33 cellular contexts compared by ENCODE assay signal in the genomic region with DNA sequence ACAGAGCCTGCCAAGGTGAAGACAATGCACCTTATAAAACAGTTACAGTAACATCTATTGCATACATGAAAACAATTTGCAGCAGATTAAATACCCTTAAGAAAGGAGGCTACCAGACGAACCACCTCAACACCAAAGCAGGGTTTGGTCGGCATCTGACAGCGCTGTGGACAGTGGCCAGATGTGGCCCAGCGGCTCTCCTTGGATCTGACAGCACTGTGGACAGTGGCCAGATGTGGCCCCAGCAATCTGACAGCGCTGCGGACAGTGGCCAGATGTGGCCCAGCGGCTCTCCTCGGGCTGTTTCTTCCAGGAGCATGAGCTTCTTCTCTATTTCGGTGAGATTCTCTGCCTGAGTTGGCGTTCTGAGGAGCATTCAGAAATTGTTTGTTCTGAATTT.
"Had no signal": no experiment of that assay in that cellular context is flagged by ENCODE, and none has a peak within 500 bp of the region (broad histone marks: within the 10 kb centered on the region; RNA-seq: fewer than 3 reads in every experiment).

No MANE protein-coding gene starts in this region.

- H3K27ac Mint-ChIP-seq: activated CD4-positive, alpha-beta T cell treated with anti-CD3 and anti-CD28 coated beads for 36 hours; activated CD4-positive, alpha-beta T cell treated with anti-CD3 and anti-CD28 coated beads, Interleukin-2, amount 10 ng/mL, durations not matched to agents 24 days and 14 days; activated CD8-positive, alpha-beta memory T cell treated with anti-CD3 and anti-CD28 coated beads, Interleukin-2, amount 10 ng/mL, durations not matched to agents 7 days and 5 days; activated CD8-positive, alpha-beta T cell treated with anti-CD3 and anti-CD28 coated beads, Interleukin-2, amount 10 ng/mL, durations not matched to agents 7 days and 5 days; activated naive CD4-positive, alpha-beta T cell treated with anti-CD3 and anti-CD28 coated beads for 36 hours; activated naive CD4-positive, alpha-beta T cell treated with anti-CD3 and anti-CD28 coated beads, Interleukin-2, amount 50 U/mL, for 24 hours; activated T-helper 1 cell treated with anti-CD3 and anti-CD28 coated beads, Interleukin-12 subunit alpha, Interleukin-12 subunit beta, Interleukin-2, Interleukin-4 antibody, amounts not matched to agents 30 ng/mL and 10 ng/mL and 1 ng/mL, durations not matched to agents 14 hours and 24 hours and 36 hours; activated T-helper 2 cell treated with anti-CD3 and anti-CD28 coated beads, Interferon-gamma antibody, Interleukin-2, Interleukin-4, amounts not matched to agents 10 μg/mL and 5 μg/mL and 100 μg/mL, durations not matched to agents 14 hours and 24 hours and 36 hours; T-helper 17 cell; T-helper 2 cell treated with Interferon-gamma antibody and Interleukin-4, amounts not matched to agents 5 μg/mL and 100 μg/mL, for 36 hours had no signal

- H3K27me3 ChIP-seq: brain microvascular endothelial cell had no signal

- H3K4me3 Mint-ChIP-seq: activated CD4-positive, alpha-beta T cell treated with anti-CD3 and anti-CD28 coated beads for 36 hours; activated CD4-positive, alpha-beta T cell treated with anti-CD3 and anti-CD28 coated beads, Interleukin-2, amount 10 ng/mL, durations not matched to agents 24 days and 14 days; activated CD8-positive, alpha-beta memory T cell treated with anti-CD3 and anti-CD28 coated beads, Interleukin-2, amount 10 ng/mL, durations not matched to agents 7 days and 5 days; activated CD8-positive, alpha-beta T cell treated with anti-CD3 and anti-CD28 coated beads, Interleukin-2, amount 10 ng/mL, durations not matched to agents 7 days and 5 days; activated naive CD4-positive, alpha-beta T cell treated with anti-CD3 and anti-CD28 coated beads for 36 hours; activated naive CD4-positive, alpha-beta T cell treated with anti-CD3 and anti-CD28 coated beads, Interleukin-2, amount 50 U/mL, for 24 hours; activated T-helper 1 cell treated with anti-CD3 and anti-CD28 coated beads, Interleukin-12 subunit alpha, Interleukin-12 subunit beta, Interleukin-2, Interleukin-4 antibody, amounts not matched to agents 30 ng/mL and 10 ng/mL and 1 ng/mL, durations not matched to agents 14 hours and 24 hours and 36 hours; T-helper 17 cell; T-helper 2 cell treated with Interferon-gamma antibody and Interleukin-4, amounts not matched to agents 5 μg/mL and 100 μg/mL, for 36 hours had no signal

- H3K36me3 ChIP-seq: brain microvascular endothelial cell had no signal

- H3K36me3 Mint-ChIP-seq: activated CD8-positive, alpha-beta memory T cell treated with anti-CD3 and anti-CD28 coated beads, Interleukin-2, amount 10 ng/mL, durations not matched to agents 7 days and 5 days; activated naive CD4-positive, alpha-beta T cell treated with anti-CD3 and anti-CD28 coated beads, Interleukin-2, amount 50 U/mL, for 24 hours had no signal

- DNase-seq: activated CD4-positive, alpha-beta T cell treated with anti-CD3 and anti-CD28 coated beads for 36 hours; activated CD4-positive, alpha-beta T cell treated with anti-CD3 and anti-CD28 coated beads, Interleukin-2, amount 10 ng/mL, durations not matched to agents 24 days and 14 days; activated CD4-positive, CD25-positive, alpha-beta regulatory T cell; activated CD4-positive, CD25-positive, alpha-beta regulatory T cell treated with anti-CD3 and anti-CD28 coated beads, Interleukin-2, amount 50 U/mL, for 72 hours; activated CD8-positive, alpha-beta memory T cell treated with anti-CD3 and anti-CD28 coated beads, Interleukin-2, amount 10 ng/mL, durations not matched to agents 7 days and 5 days; activated CD8-positive, alpha-beta memory T cell treated with anti-CD3 and anti-CD28 coated beads, Interleukin-2, amount 50 U/mL, for 4 hours; activated CD8-positive, alpha-beta T cell treated with anti-CD3 and anti-CD28 coated beads, Interleukin-2, amount 10 ng/mL, durations not matched to agents 7 days and 5 days; activated effector memory CD4-positive, alpha-beta T cell treated with anti-CD3 and anti-CD28 coated beads, Interleukin-2, amount 50 U/mL, for 16 hours; activated naive CD4-positive, alpha-beta T cell treated with anti-CD3 and anti-CD28 coated beads for 36 hours; activated T-cell treated with anti-CD3 and anti-CD28 coated beads, Interleukin-2, amount 50 U/mL, for 1 hour; activated T-cell treated with anti-CD3 and anti-CD28 coated beads, Interleukin-2, amount 50 U/mL, for 48 hours; amniotic stem cell; anterior cingulate cortex; brain microvascular endothelial cell; caudate nucleus; cortex of kidney; dermis blood vessel endothelial cell; effector CD8-positive, alpha-beta T cell; foreskin fibroblast; T-helper 1 cell; T-helper 17 cell; T1000 had no signal

- H3K4me1 Mint-ChIP-seq: activated CD4-positive, alpha-beta T cell treated with anti-CD3 and anti-CD28 coated beads for 36 hours; activated CD4-positive, alpha-beta T cell treated with anti-CD3 and anti-CD28 coated beads, Interleukin-2, amount 10 ng/mL, durations not matched to agents 24 days and 14 days; activated CD8-positive, alpha-beta memory T cell treated with anti-CD3 and anti-CD28 coated beads, Interleukin-2, amount 10 ng/mL, durations not matched to agents 7 days and 5 days; activated naive CD4-positive, alpha-beta T cell treated with anti-CD3 and anti-CD28 coated beads, Interleukin-2, amount 50 U/mL, for 24 hours had no signal

- ATAC-seq: activated CD4-positive, alpha-beta T cell treated with anti-CD3 and anti-CD28 coated beads for 36 hours; activated CD8-positive, alpha-beta memory T cell treated with anti-CD3 and anti-CD28 coated beads, Interleukin-2, amount 10 ng/mL, durations not matched to agents 7 days and 5 days; activated CD8-positive, alpha-beta T cell treated with anti-CD3 and anti-CD28 coated beads, Interleukin-2, amount 10 ng/mL, durations not matched to agents 7 days and 5 days; T-helper 17 cell had no signal

- H3K27me3 Mint-ChIP-seq: activated CD4-positive, alpha-beta T cell treated with anti-CD3 and anti-CD28 coated beads, Interleukin-2, amount 10 ng/mL, durations not matched to agents 24 days and 14 days; activated CD8-positive, alpha-beta memory T cell treated with anti-CD3 and anti-CD28 coated beads, Interleukin-2, amount 10 ng/mL, durations not matched to agents 7 days and 5 days had no signal

- H3K9me3 Mint-ChIP-seq: activated T-helper 1 cell treated with anti-CD3 and anti-CD28 coated beads, Interleukin-12 subunit alpha, Interleukin-12 subunit beta, Interleukin-2, Interleukin-4 antibody, amounts not matched to agents 30 ng/mL and 10 ng/mL and 1 ng/mL, durations not matched to agents 14 hours and 24 hours and 36 hours had no signal

- FAIRE-seq: astrocyte, bronchial epithelial cell, colon, endometrium, endothelial cell of umbilical vein, frontal cortex had no signal

- H3K27ac ChIP-seq: brain microvascular endothelial cell, epithelial cell of prostate had no signal
